Comparison of ENCODE assay signal across 1 cellular context in the genomic region with DNA sequence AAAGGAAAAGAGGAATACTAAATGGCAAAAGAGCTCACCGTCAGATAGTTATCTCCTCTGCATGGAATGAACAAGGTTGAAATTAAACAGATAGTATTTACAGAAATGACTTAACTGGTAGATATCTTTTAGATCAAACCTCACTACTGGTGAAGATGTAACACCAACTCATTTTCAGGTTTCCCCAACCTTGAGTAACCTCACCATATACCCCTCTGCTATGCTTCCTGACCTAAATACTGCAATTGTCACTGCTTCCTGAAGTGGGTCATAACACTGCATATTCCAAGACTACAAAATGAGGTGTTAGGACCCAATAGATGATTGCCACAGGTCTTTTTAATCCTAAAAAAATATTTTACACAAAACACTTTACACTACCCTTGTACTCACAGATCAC.
TF ChIP-seq lines count a peak whose summit lies in the region.

No MANE protein-coding gene starts in this region.

TF ChIP-seq in GM23338, 12 proteins besides CTCF, POLR2A, EP300 and RAD21 (continued from another document):
- TF ChIP-seq, protein P1, sequence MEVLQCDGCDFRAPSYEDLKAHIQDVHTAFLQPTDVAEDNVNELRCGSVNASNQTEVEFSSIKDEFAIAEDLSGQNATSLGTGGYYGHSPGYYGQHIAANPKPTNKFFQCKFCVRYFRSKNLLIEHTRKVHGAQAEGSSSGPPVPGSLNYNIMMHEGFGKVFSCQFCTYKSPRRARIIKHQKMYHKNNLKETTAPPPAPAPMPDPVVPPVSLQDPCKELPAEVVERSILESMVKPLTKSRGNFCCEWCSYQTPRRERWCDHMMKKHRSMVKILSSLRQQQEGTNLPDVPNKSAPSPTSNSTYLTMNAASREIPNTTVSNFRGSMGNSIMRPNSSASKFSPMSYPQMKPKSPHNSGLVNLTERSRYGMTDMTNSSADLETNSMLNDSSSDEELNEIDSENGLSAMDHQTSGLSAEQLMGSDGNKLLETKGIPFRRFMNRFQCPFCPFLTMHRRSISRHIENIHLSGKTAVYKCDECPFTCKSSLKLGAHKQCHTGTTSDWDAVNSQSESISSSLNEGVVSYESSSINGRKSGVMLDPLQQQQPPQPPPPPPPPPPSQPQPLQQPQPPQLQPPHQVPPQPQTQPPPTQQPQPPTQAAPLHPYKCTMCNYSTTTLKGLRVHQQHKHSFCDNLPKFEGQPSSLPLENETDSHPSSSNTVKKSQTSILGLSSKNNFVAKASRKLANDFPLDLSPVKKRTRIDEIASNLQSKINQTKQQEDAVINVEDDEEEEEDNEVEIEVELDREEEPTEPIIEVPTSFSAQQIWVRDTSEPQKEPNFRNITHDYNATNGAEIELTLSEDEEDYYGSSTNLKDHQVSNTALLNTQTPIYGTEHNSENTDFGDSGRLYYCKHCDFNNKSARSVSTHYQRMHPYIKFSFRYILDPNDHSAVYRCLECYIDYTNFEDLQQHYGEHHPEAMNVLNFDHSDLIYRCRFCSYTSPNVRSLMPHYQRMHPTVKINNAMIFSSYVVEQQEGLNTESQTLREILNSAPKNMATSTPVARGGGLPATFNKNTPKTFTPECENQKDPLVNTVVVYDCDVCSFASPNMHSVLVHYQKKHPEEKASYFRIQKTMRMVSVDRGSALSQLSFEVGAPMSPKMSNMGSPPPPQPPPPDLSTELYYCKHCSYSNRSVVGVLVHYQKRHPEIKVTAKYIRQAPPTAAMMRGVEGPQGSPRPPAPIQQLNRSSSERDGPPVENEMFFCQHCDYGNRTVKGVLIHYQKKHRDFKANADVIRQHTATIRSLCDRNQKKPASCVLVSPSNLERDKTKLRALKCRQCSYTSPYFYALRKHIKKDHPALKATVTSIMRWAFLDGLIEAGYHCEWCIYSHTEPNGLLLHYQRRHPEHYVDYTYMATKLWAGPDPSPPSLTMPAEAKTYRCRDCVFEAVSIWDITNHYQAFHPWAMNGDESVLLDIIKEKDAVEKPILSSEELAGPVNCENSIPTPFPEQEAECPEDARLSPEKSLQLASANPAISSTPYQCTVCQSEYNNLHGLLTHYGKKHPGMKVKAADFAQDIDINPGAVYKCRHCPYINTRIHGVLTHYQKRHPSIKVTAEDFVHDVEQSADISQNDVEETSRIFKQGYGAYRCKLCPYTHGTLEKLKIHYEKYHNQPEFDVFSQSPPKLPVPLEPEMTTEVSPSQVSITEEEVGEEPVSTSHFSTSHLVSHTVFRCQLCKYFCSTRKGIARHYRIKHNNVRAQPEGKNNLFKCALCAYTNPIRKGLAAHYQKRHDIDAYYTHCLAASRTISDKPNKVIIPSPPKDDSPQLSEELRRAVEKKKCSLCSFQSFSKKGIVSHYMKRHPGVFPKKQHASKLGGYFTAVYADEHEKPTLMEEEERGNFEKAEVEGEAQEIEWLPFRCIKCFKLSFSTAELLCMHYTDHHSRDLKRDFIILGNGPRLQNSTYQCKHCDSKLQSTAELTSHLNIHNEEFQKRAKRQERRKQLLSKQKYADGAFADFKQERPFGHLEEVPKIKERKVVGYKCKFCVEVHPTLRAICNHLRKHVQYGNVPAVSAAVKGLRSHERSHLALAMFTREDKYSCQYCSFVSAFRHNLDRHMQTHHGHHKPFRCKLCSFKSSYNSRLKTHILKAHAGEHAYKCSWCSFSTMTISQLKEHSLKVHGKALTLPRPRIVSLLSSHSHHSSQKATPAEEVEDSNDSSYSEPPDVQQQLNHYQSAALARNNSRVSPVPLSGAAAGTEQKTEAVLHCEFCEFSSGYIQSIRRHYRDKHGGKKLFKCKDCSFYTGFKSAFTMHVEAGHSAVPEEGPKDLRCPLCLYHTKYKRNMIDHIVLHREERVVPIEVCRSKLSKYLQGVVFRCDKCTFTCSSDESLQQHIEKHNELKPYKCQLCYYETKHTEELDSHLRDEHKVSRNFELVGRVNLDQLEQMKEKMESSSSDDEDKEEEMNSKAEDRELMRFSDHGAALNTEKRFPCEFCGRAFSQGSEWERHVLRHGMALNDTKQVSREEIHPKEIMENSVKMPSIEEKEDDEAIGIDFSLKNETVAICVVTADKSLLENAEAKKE (CRISPR knock-in tag; IDR thresholded peaks at IDR 0.05), result no peak
- TF ChIP-seq CREB1 (CRISPR knock-in tag; IDR thresholded peaks at IDR 0.05; ENCODE audit: low read depth), result no peak
- TF ChIP-seq REST (IDR thresholded peaks at IDR 0.05; ENCODE audit: unreplicated experiment), result no peak
- TF ChIP-seq JUNB (IDR thresholded peaks at IDR 0.05; ENCODE audit: unreplicated experiment), result no peak
- TF ChIP-seq EZH2 (IDR thresholded peaks at IDR 0.05; ENCODE audit: low read depth, unreplicated experiment), result no peak
- TF ChIP-seq, protein P2, sequence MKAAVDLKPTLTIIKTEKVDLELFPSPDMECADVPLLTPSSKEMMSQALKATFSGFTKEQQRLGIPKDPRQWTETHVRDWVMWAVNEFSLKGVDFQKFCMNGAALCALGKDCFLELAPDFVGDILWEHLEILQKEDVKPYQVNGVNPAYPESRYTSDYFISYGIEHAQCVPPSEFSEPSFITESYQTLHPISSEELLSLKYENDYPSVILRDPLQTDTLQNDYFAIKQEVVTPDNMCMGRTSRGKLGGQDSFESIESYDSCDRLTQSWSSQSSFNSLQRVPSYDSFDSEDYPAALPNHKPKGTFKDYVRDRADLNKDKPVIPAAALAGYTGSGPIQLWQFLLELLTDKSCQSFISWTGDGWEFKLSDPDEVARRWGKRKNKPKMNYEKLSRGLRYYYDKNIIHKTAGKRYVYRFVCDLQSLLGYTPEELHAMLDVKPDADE (IDR thresholded peaks at IDR 0.05), result no peak
- no peak for TF ChIP-seq NANOG (IDR thresholded peaks at IDR 0.05; ENCODE audit: borderline replicate concordance)
TF ChIP-seq in GM23338: peak in this region for 0.
